Comparison of ENCODE assay signal across 16 cellular contexts in genomic region chr19:13143135-13143534, GRCh38. TPM values are rescaled to one million over a fixed set of nuclear protein-coding genes. Genes with fewer than 3 reads are reported as not detected.
A peak's percentile ranks its signal among the peaks of the same experiment; 100 is the strongest.
DNase-seq lines count a peak whose midpoint lies in the region; ATAC-seq, FAIRE-seq and TF ChIP-seq lines count a peak whose summit lies in the region.
"Had no signal": no experiment of that assay in that cellular context is flagged by ENCODE, and none has a peak within 500 bp of the region (broad histone marks: within the 10 kb centered on the region; RNA-seq: fewer than 3 reads in every experiment).

No MANE protein-coding gene starts in this region.

- 0 out of 2 replicates have a peak, but pooled peaks cover 7% of the 10 kb centered on the region for H3F3A ChIP-seq in GM23338 (replicated peaks; ENCODE audit: low read depth)

- H3K4me2 ChIP-seq in GM23338, result no peak overlapping the region

- H3K36me3 Mint-ChIP-seq in GM23338 (ENCODE audit: low read depth), result peaks cover 30% of the 10 kb centered on the region

- H3K27me3 Mint-ChIP-seq in GM23338 (ENCODE audit: insufficient read depth, low read depth, poor library complexity), result peaks cover 8% of the 10 kb centered on the region
- H3K27me3 Mint-ChIP-seq: activated CD4-positive, alpha-beta memory T cell treated with anti-CD3 and anti-CD28 coated beads, Interleukin-2, amount 10 ng/mL, durations not matched to agents 7 days and 5 days; naive thymus-derived CD4-positive, alpha-beta T cell had no signal

- no peak overlapping the region for H3K27ac ChIP-seq in GM23338 (ENCODE audit: low read depth)
- no peak overlapping the region for H3K27ac ChIP-seq in kidney (ENCODE audit: low read depth in 2 of 2, low read length in 2 of 2)
- H3K27ac ChIP-seq: sigmoid colon had no signal

- ATAC-seq in GM23338, result no peak
- ATAC-seq: naive thymus-derived CD4-positive, alpha-beta T cell had no signal

- H3K4me1 ChIP-seq in GM23338 (ENCODE audit: insufficient read depth) (no peaks in the 10 kb centered on the region), kidney (ENCODE audit: control insufficient read depth in 1 of 2, insufficient read depth in 1 of 2, low read depth in 1 of 2, low read length in 2 of 2) (no peaks in the 10 kb centered on the region)

- intact Hi-C loops in kidney (cut with DNase I), result no loop called here

- no peak overlapping the region for H2AFZ ChIP-seq in GM23338

- H3K79me2 ChIP-seq in GM23338 (replicated peaks; ENCODE audit: insufficient read depth), result no peaks in the 10 kb centered on the region

- H3K9me3 Mint-ChIP-seq in GM23338, result no peaks in the 10 kb centered on the region
- H3K9me3 Mint-ChIP-seq: activated CD4-positive, alpha-beta memory T cell treated with anti-CD3 and anti-CD28 coated beads, Interleukin-2, amount 10 ng/mL, durations not matched to agents 7 days and 5 days; naive thymus-derived CD4-positive, alpha-beta T cell had no signal

- TF ChIP-seq CTCF in fibroblast of mammary gland (conservative IDR thresholded peaks at IDR 0.05; ENCODE audit: control insufficient read depth, insufficient read depth, low read depth, low read length) (no peak), GM23338 (conservative IDR thresholded peaks at IDR 0.05; ENCODE audit: low read depth in 2 of 2) (no peak), kidney (IDR thresholded peaks at IDR 0.05; ENCODE audit: borderline replicate concordance, extremely low read depth, insufficient read depth) (no peak)

- peak; percentile 23 for DNase-seq in SIG-M5 treated with dmso at 0.1 percent for 504 hours (lab: John Stamatoyannopoulos, UW; ENCODE audit: unreplicated experiment)
- DNase-seq in SIG-M5 (lab: John Stamatoyannopoulos, UW), result no peak
- DNase-seq in SW480 (ENCODE audit: low spot score), result peak; percentile 48
- DNase-seq in fibroblast of mammary gland (ENCODE audit: low read depth), result peak; percentile 86
- no peak for DNase-seq in GM23338 (ENCODE audit: low spot score)
- no peak for DNase-seq in NCI-H2107 treated with DMSO at 0.1 percent for 48 hours (lab: John Stamatoyannopoulos, UW; ENCODE audit: unreplicated experiment)
- no peak for DNase-seq in kidney
- DNase-seq in stimulated activated CD4-positive, alpha-beta T cell treated with anti-CD3 and anti-CD28 coated beads, Interleukin-4, amount 100 ng/mL, for 4 hours, result no peak
- DNase-seq: 8988T; activated CD4-positive, alpha-beta memory T cell treated with anti-CD3 and anti-CD28 coated beads, Interleukin-2, amount 10 ng/mL, durations not matched to agents 7 days and 5 days; activated gamma-delta T cell; central memory CD4-positive, alpha-beta T cell; Karpas-422; naive thymus-derived CD4-positive, alpha-beta T cell; sigmoid colon; tibial artery had no signal

- H3K4me3 ChIP-seq in fibroblast of mammary gland (ENCODE audit: control insufficient read depth, low read depth, low read length), result no peak overlapping the region
- H3K4me3 ChIP-seq in GM23338, result no peak overlapping the region
- no peak overlapping the region for H3K4me3 ChIP-seq in kidney (ENCODE audit: low read length in 2 of 2)
- H3K4me3 ChIP-seq: sigmoid colon, tibial artery had no signal

- FAIRE-seq in kidney (lab: Jason Lieb, UNC), result no peak

- H3K36me3 ChIP-seq in GM23338 (ENCODE audit: insufficient read depth), result no peaks in the 10 kb centered on the region
- H3K36me3 ChIP-seq in kidney (ENCODE audit: control insufficient read depth in 1 of 2, insufficient read depth in 2 of 2, low read length in 2 of 2), result peaks cover 2 to 6% of the 10 kb centered on the region in 2 donors

- no peaks in the 10 kb centered on the region for H3K27me3 ChIP-seq in GM23338 (ENCODE audit: insufficient read depth)
- H3K27me3 ChIP-seq: sigmoid colon, tibial artery had no signal

- no peak overlapping the region for H3K9ac ChIP-seq in kidney (ENCODE audit: low read length in 2 of 2)

- no peaks in the 10 kb centered on the region for H3K9me2 ChIP-seq in GM23338 (ENCODE audit: insufficient read depth)

- no peak overlapping the region for H3K4me3 Mint-ChIP-seq in GM23338
- H3K4me3 Mint-ChIP-seq: activated CD4-positive, alpha-beta memory T cell treated with anti-CD3 and anti-CD28 coated beads, Interleukin-2, amount 10 ng/mL, durations not matched to agents 7 days and 5 days; naive thymus-derived CD4-positive, alpha-beta T cell had no signal

- H3K27ac Mint-ChIP-seq in GM23338, result no peak overlapping the region
- H3K27ac Mint-ChIP-seq: activated CD4-positive, alpha-beta memory T cell treated with anti-CD3 and anti-CD28 coated beads, Interleukin-2, amount 10 ng/mL, durations not matched to agents 7 days and 5 days had no signal

- no peaks in the 10 kb centered on the region for H3K9me3 ChIP-seq in kidney (ENCODE audit: control insufficient read depth in 1 of 2, low read length in 2 of 2)
- H3K9me3 ChIP-seq: sigmoid colon, tibial artery had no signal

- peaks cover 13% of the 10 kb centered on the region for H3K4me1 Mint-ChIP-seq in GM23338

- peaks cover 11% of the 10 kb centered on the region; the same call in 1 of the 2 replicates for H4K20me1 ChIP-seq in GM23338 (replicated peaks; ENCODE audit: insufficient read depth)

TF ChIP-seq in GM23338, 12 proteins besides CTCF, POLR2A, EP300 and RAD21 (continues in another document):
- TF ChIP-seq ZNF114 (CRISPR knock-in tag; IDR thresholded peaks at IDR 0.05) (no peak), EZH2phosphoT487 (IDR thresholded peaks at IDR 0.05; ENCODE audit: unreplicated experiment) (no peak)

RNA-seq across cellular contexts. Expression of gene STX10, which starts 7.0 kb away (rescaled TPM):
- total RNA-seq in GM23338 (2014; rRNA removed; shearing (Covaris generic)), result 55.9 and 58.3 TPM in 2 replicates
- polyA plus RNA-seq in GM23338 (2016; fragmentation: Nextera tagmentation; extraction: Ambion mirVana) (42.8 and 44.0 TPM in 2 replicates), kidney (ENCODE audit: insufficient read depth, low read depth, low replicate concordance) (52.9 TPM)
- 39.5 TPM for total RNA-seq in kidney

RNA-seq across cellular contexts. Expression of gene IER2, which starts 7.1 kb away (rescaled TPM):
- total RNA-seq in GM23338 (2014; rRNA removed; shearing (Covaris generic)), result 99.1 and 124 TPM in 2 replicates
- polyA plus RNA-seq in GM23338 (2016; fragmentation: Nextera tagmentation; extraction: Ambion mirVana) (191 and 200 TPM in 2 replicates), kidney (ENCODE audit: insufficient read depth, low read depth, low replicate concordance) (96.7 TPM)
- 73.9 TPM for total RNA-seq in kidney

RNA-seq across cellular contexts. Expression of gene NACC1, which starts 25.1 kb away (rescaled TPM):
- total RNA-seq in GM23338 (2014; rRNA removed; shearing (Covaris generic)), result 203 and 260 TPM in 2 replicates
- 12.4 and 16.1 TPM in 2 replicates for polyA plus RNA-seq in GM23338 (2016; fragmentation: Nextera tagmentation; extraction: Ambion mirVana)
- total RNA-seq in kidney, result 46.1 TPM
- polyA plus RNA-seq in kidney (ENCODE audit: insufficient read depth, low read depth, low replicate concordance), result 16.7 TPM

RNA-seq across cellular contexts. Expression of gene TRMT1, which starts 26.6 kb away (rescaled TPM):
- 76.4 and 88.6 TPM in 2 replicates for total RNA-seq in GM23338 (2014; rRNA removed; shearing (Covaris generic))
- polyA plus RNA-seq in GM23338 (2016; fragmentation: Nextera tagmentation; extraction: Ambion mirVana) (90.1 and 92.6 TPM in 2 replicates), kidney (ENCODE audit: insufficient read depth, low read depth, low replicate concordance) (22.7 TPM)
- 40.0 TPM for total RNA-seq in kidney

RNA-seq across cellular contexts. Expression of gene LYL1, which starts 40.5 kb away (rescaled TPM):
- total RNA-seq in GM23338 (2014; rRNA removed; shearing (Covaris generic)), result 0.47 and 2.2 TPM in 2 replicates
- polyA plus RNA-seq in GM23338 (2016; fragmentation: Nextera tagmentation; extraction: Ambion mirVana), result 0.77 and 1.2 TPM in 2 replicates
- 13.8 TPM for total RNA-seq in kidney
- 8.5 TPM for polyA plus RNA-seq in kidney (ENCODE audit: insufficient read depth, low read depth, low replicate concordance)

Comparison
In these comparisons a context has a peak if more than half of its experiments do, and no peak if none do; other contexts are left out.
1. DNase-seq: peak in SIG-M5 treated with dmso at 0.1 percent for 504 hours (single experiment), SW480 (single experiment) and fibroblast of mammary gland (single experiment); none in SIG-M5 (single experiment), GM23338 (single experiment), NCI-H2107 treated with DMSO at 0.1 percent for 48 hours (single experiment), kidney (single experiment) and stimulated activated CD4-positive, alpha-beta T cell treated with anti-CD3 and anti-CD28 coated beads, Interleukin-4, amount 100 ng/mL, for 4 hours (0 of 2).